Comparison of ENCODE assay signal across 6 cellular contexts in genomic region chr2:26331321-26331720, GRCh38. TPM values are rescaled to one million over a fixed set of nuclear protein-coding genes. Genes with fewer than 3 reads are reported as not detected.
DNase-seq lines count a peak whose midpoint lies in the region; ATAC-seq, FAIRE-seq and TF ChIP-seq lines count a peak whose summit lies in the region.
"Not testable (repeated sequence)": the region's sequence is repeated elsewhere in the genome, so short reads cannot be mapped to it uniquely, and the experiment has no call there.
"Had no signal": no experiment of that assay in that cellular context is flagged by ENCODE, and none has a peak within 500 bp of the region (broad histone marks: within the 10 kb centered on the region; RNA-seq: fewer than 3 reads in every experiment).

No MANE protein-coding gene starts in this region.

- not testable (repeated sequence) for H3K79me1 ChIP-seq in trophoblast cell (ENCODE audit: low read length)

- not testable (repeated sequence) for H4K91ac ChIP-seq in trophoblast cell (ENCODE audit: low read depth, low read length)

- H3K36me3 ChIP-seq in HepG2 (replicated peaks in 1 of 2; ENCODE audit: control insufficient read depth in 1 of 2, insufficient read depth in 2 of 2, low read length in 2 of 2); trophoblast cell (ENCODE audit: control insufficient read depth in 1 of 2, insufficient read depth in 2 of 2, low read length in 2 of 2): not testable (repeated sequence)

- CTCF ChIA-PET in HepG2 (lab: Yijun Ruan, JAX; ENCODE audit: low intra/inter-chr PET ratio, low total read pairs) = interaction anchor here (1.8 kb wide), 1 partner anchor 138 kb away, joined by 4 read pairs; no protein-coding TSS in a partner anchor

- H2AFZ ChIP-seq in HepG2 (ENCODE audit: low read length); trophoblast cell (ENCODE audit: insufficient read depth, low read length, poor library complexity): not testable (repeated sequence)

- not testable (repeated sequence) for H3K27me3 Mint-ChIP-seq in activated CD4-positive, alpha-beta T cell treated with anti-CD3 and anti-CD28 coated beads, Interleukin-2, amount 10 ng/mL, durations not matched to agents 24 days and 14 days

- not testable (repeated sequence) for DNase-seq in activated CD4-positive, alpha-beta T cell treated with anti-CD3 and anti-CD28 coated beads, Interleukin-2, amount 10 ng/mL, durations not matched to agents 24 days and 14 days; HepG2 (ENCODE audit: low spot score)
- DNase-seq in trophoblast cell = peak; percentile 39 to 42

- 48% methylated on average over 8 of the region's 8 CpGs for WGBS in HepG2 (ENCODE audit: low lambda C conversion rate)
- WGBS in trophoblast cell (ENCODE audit: extremely low coverage, insufficient coverage, insufficient read length) = no CpG with 5 or more reads among the region's 8 CpGs

- H3K9me3 Mint-ChIP-seq in activated CD4-positive, alpha-beta T cell treated with anti-CD3 and anti-CD28 coated beads, Interleukin-2, amount 10 ng/mL, durations not matched to agents 24 days and 14 days = not testable (repeated sequence)

- H3K9ac ChIP-seq in HepG2 (ENCODE audit: insufficient read depth, low read depth, low read length); trophoblast cell (ENCODE audit: low read length): not testable (repeated sequence)

- not testable (repeated sequence) for H3K9me3 ChIP-seq in HepG2 (ENCODE audit: low read length); trophoblast cell (ENCODE audit: insufficient read depth, low read depth, low read length)

- in situ Hi-C loops in HepG2 (cut with HindIII; ENCODE audit: extremely low pct_ligation_motif_present, low pct_unique_long_range_greater_than_20kb) = loop anchor here (5.0 to 25.0 kb wide), 2 partner anchors 94 to 344 kb away; partner anchors contain the start of gene KIF3C

- H3K27ac Mint-ChIP-seq in activated CD4-positive, alpha-beta T cell treated with anti-CD3 and anti-CD28 coated beads, Interleukin-2, amount 10 ng/mL, durations not matched to agents 24 days and 14 days = peak overlapping the region; percentile 25

- not testable (repeated sequence) for H4K12ac ChIP-seq in trophoblast cell (ENCODE audit: low read depth, low read length)

- not testable (repeated sequence) for TF ChIP-seq EP300 in HepG2 (IDR thresholded peaks at IDR 0.05; ENCODE audit: low read depth in 2 of 2, low read length in 2 of 2); HepG2 (CRISPR knock-in tag; IDR thresholded peaks at IDR 0.05; ENCODE audit: borderline replicate concordance)

- H2BK5ac ChIP-seq in trophoblast cell (ENCODE audit: low read depth, low read length, poor library complexity) = not testable (repeated sequence)

- BruUV-seq in HepG2 (replicated peaks; lab: Mats Ljungman, UMichigan) = not testable (repeated sequence)

- H2BK12ac ChIP-seq in trophoblast cell (ENCODE audit: low read length) = not testable (repeated sequence)

- intact Hi-C loops in activated CD4-positive, alpha-beta T cell treated with anti-CD3 and anti-CD28 coated beads, Interleukin-2, amount 10 ng/mL, durations not matched to agents 24 days and 14 days (cut with micrococcal nuclease) = loop anchor here (5.0 kb wide), 1 partner anchor 159 kb away; the partner anchor contains the start of gene GAREM2
- intact Hi-C loops in HepG2 (cut with micrococcal nuclease; ENCODE audit: unreplicated experiment) = loop anchor here (2.0 to 5.0 kb wide), 2 partner anchors 15 to 126 kb away; no protein-coding TSS in a partner anchor

- not testable (repeated sequence) for H3K4ac ChIP-seq in trophoblast cell (ENCODE audit: low read depth, low read length)

- not testable (repeated sequence) for H4K8ac ChIP-seq in trophoblast cell (ENCODE audit: low read depth, low read length)

- H3K79me2 ChIP-seq in HepG2 (ENCODE audit: insufficient read depth, low read length); trophoblast cell (ENCODE audit: control insufficient read depth, insufficient read depth, low read length, poor library complexity): not testable (repeated sequence)

- peaks cover 20% of the 10 kb centered on the region for H3K4me1 Mint-ChIP-seq in activated CD4-positive, alpha-beta T cell treated with anti-CD3 and anti-CD28 coated beads, Interleukin-2, amount 10 ng/mL, durations not matched to agents 24 days and 14 days

- H3K23ac ChIP-seq in trophoblast cell (ENCODE audit: low read length) = not testable (repeated sequence)

- not testable (repeated sequence) for H3K4me2 ChIP-seq in HepG2 (ENCODE audit: low read depth, low read length); trophoblast cell (ENCODE audit: low read length)

- not testable (repeated sequence) for H3K4me3 ChIP-seq in HepG2 (replicated peaks in 1 of 3; ENCODE audit: insufficient read depth in 1 of 3, low read depth in 2 of 3, low read length in 3 of 3); trophoblast cell (ENCODE audit: low read depth, low read length)

- TF ChIP-seq RAD21 in HepG2 (CRISPR knock-in tag; IDR thresholded peaks at IDR 0.05) = not testable (repeated sequence)

- not testable (repeated sequence) for H3K27ac ChIP-seq in HepG2 (ENCODE audit: extremely low read length, insufficient read depth, low read length); trophoblast cell (ENCODE audit: low read depth, low read length)

- FAIRE-seq in HepG2 (lab: Jason Lieb, UNC) = not testable (repeated sequence)

- H3K27me3 ChIP-seq in HepG2 (ENCODE audit: control insufficient read depth in 1 of 2, insufficient read depth in 2 of 2, low read length in 2 of 2); trophoblast cell (ENCODE audit: insufficient read depth, low read length): not testable (repeated sequence)

- TF ChIP-seq POLR2A in HepG2 (IDR thresholded peaks at IDR 0.05; ENCODE audit: insufficient read depth in 1 of 2, low read depth in 2 of 2, low read length in 2 of 2) = not testable (repeated sequence)

- not testable (repeated sequence) for TF ChIP-seq CTCF in HepG2 (CRISPR knock-in tag; IDR thresholded peaks at IDR 0.05)

- POLR2A ChIA-PET in HepG2 (lab: Yijun Ruan, JAX) = interaction anchor here (1.4 kb wide), 1 partner anchor 15 kb away, joined by 7 read pairs; the partner anchor contains the start of gene SELENOI

- H3K36me3 Mint-ChIP-seq in activated CD4-positive, alpha-beta T cell treated with anti-CD3 and anti-CD28 coated beads, Interleukin-2, amount 10 ng/mL, durations not matched to agents 24 days and 14 days (ENCODE audit: low read depth) = not testable (repeated sequence)

- not testable (repeated sequence) for H3K18ac ChIP-seq in trophoblast cell (ENCODE audit: low read length)

- H2AK5ac ChIP-seq in trophoblast cell (ENCODE audit: low read length) = not testable (repeated sequence)

- H3K4me3 Mint-ChIP-seq in activated CD4-positive, alpha-beta T cell treated with anti-CD3 and anti-CD28 coated beads, Interleukin-2, amount 10 ng/mL, durations not matched to agents 24 days and 14 days = not testable (repeated sequence)

- peaks cover 30% of the 10 kb centered on the region for H3K4me1 ChIP-seq in HepG2 (ENCODE audit: insufficient read depth, low read length)
- not testable (repeated sequence) for H3K4me1 ChIP-seq in trophoblast cell (ENCODE audit: control insufficient read depth in 1 of 2, insufficient read depth in 2 of 2, low read length in 2 of 2)

- not testable (repeated sequence) for ATAC-seq in HepG2

- H2BK120ac ChIP-seq in trophoblast cell (ENCODE audit: insufficient read depth, low read length, poor library complexity) = not testable (repeated sequence)

- H3K14ac ChIP-seq in trophoblast cell (ENCODE audit: low read length) = not testable (repeated sequence)

- not testable (repeated sequence) for H4K20me1 ChIP-seq in HepG2 (ENCODE audit: insufficient read depth, low read length)

RNA-seq across cellular contexts. Expression of gene SELENOI, which starts 14.6 kb away (rescaled TPM):
- total RNA-seq in activated CD4-positive, alpha-beta T cell treated with anti-CD3 and anti-CD28 coated beads, Interleukin-2, amount 10 ng/mL, durations not matched to agents 24 days and 14 days = 63.7 and 68.8 TPM in 2 replicates
- total RNA-seq in HepG2 (2016; rRNA removed; fragmentation: Illumina TruSeq; extraction: Trizol) = 60.3 and 66.0 TPM in 2 replicates
- total RNA-seq in HepG2 (2016; cell fraction: cytosol; rRNA removed; fragmentation: Illumina TruSeq; extraction: Trizol; ENCODE audit: low read depth) = 53.2 and 61.0 TPM in 2 replicates
- 59.1 and 65.9 TPM in 2 replicates for total RNA-seq in HepG2 (2016; cell fraction: insoluble cytoplasmic fraction; rRNA removed; fragmentation: Illumina TruSeq; extraction: Trizol)
- total RNA-seq in HepG2 (2016; cell fraction: membrane; rRNA removed; fragmentation: Illumina TruSeq; extraction: Trizol) = 17.7 and 19.5 TPM in 2 replicates
- total RNA-seq in HepG2 (2016; cell fraction: nucleus; rRNA removed; fragmentation: Illumina TruSeq; extraction: Trizol) = 79.5 and 91.4 TPM in 2 replicates
- polyA plus RNA-seq in HepG2 (2011; rRNA removed) = 26.2 and 27.7 TPM in 2 replicates
- 23.3 and 35.2 TPM in 2 replicates for polyA plus RNA-seq in HepG2 (2011; cell fraction: cytosol; rRNA removed)
- polyA plus RNA-seq in HepG2 (2011; cell fraction: nucleus; rRNA removed) = 15.9 and 18.6 TPM in 2 replicates
- polyA plus RNA-seq in HepG2 (2012) = 33.8 and 36.9 TPM in 2 replicates
- 1.9 and 2.2 TPM in 2 replicates for polyA plus RNA-seq in HepG2 (2016; cell fraction: cytosol; fragmentation: Illumina TruSeq; extraction: Trizol; ENCODE audit: low read depth)
- polyA plus RNA-seq in HepG2 (2016; cell fraction: insoluble cytoplasmic fraction; fragmentation: Illumina TruSeq; extraction: Trizol; ENCODE audit: low read depth) = 20.1 and 21.1 TPM in 2 replicates
- 3.3 and 5.0 TPM in 2 replicates for polyA plus RNA-seq in HepG2 (2016; cell fraction: membrane; fragmentation: Illumina TruSeq; extraction: Trizol; ENCODE audit: low read depth)
- 53.9 and 54.9 TPM in 2 replicates for polyA plus RNA-seq in HepG2 (2016; cell fraction: nucleus; fragmentation: Illumina TruSeq; extraction: Trizol; ENCODE audit: insufficient read depth, low read depth)
- 296 and 353 TPM in 2 replicates for polyA minus RNA-seq in HepG2 (2011; rRNA and poly(A)+ RNA removed; ENCODE audit: low replicate concordance)
- 42.8 and 47.8 TPM in 2 replicates for polyA minus RNA-seq in HepG2 (2011; cell fraction: cytosol; rRNA and poly(A)+ RNA removed)
- 103 and 112 TPM in 2 replicates for polyA minus RNA-seq in HepG2 (2011; cell fraction: nucleus; rRNA and poly(A)+ RNA removed)
- polyA plus RNA-seq in trophoblast cell (2013) = 13.7 and 14.1 TPM in 2 replicates

RNA-seq across cellular contexts. Expression of gene ADGRF3, which starts 15.3 kb away (rescaled TPM):
- 3.4 and 3.5 TPM in 2 replicates for total RNA-seq in activated CD4-positive, alpha-beta T cell treated with anti-CD3 and anti-CD28 coated beads, Interleukin-2, amount 10 ng/mL, durations not matched to agents 24 days and 14 days
- total RNA-seq in HepG2 (2016; rRNA removed; fragmentation: Illumina TruSeq; extraction: Trizol) = 0.14 and 0.40 TPM in 2 replicates
- total RNA-seq in HepG2 (2016; cell fraction: cytosol; rRNA removed; fragmentation: Illumina TruSeq; extraction: Trizol; ENCODE audit: low read depth) = not detected in 2 replicates
- 0.06 and 0.19 TPM in 2 replicates for total RNA-seq in HepG2 (2016; cell fraction: insoluble cytoplasmic fraction; rRNA removed; fragmentation: Illumina TruSeq; extraction: Trizol)
- total RNA-seq in HepG2 (2016; cell fraction: membrane; rRNA removed; fragmentation: Illumina TruSeq; extraction: Trizol) = 0.17 and 0.34 TPM in 2 replicates
- total RNA-seq in HepG2 (2016; cell fraction: nucleus; rRNA removed; fragmentation: Illumina TruSeq; extraction: Trizol) = 0.37 and 0.41 TPM in 2 replicates
- 1.5 TPM in 2 replicates for polyA plus RNA-seq in HepG2 (2011; rRNA removed)
- 0.45 and 0.46 TPM in 2 replicates for polyA plus RNA-seq in HepG2 (2011; cell fraction: cytosol; rRNA removed)
- polyA plus RNA-seq in HepG2 (2011; cell fraction: nucleus; rRNA removed) = 6.4 and 6.8 TPM in 2 replicates
- polyA plus RNA-seq in HepG2 (2012) = 1.1 and 1.5 TPM in 2 replicates
- not detected in 2 replicates for polyA plus RNA-seq in HepG2 (2016; cell fraction: cytosol; fragmentation: Illumina TruSeq; extraction: Trizol; ENCODE audit: low read depth)
- polyA plus RNA-seq in HepG2 (2016; cell fraction: insoluble cytoplasmic fraction; fragmentation: Illumina TruSeq; extraction: Trizol; ENCODE audit: low read depth) = 0.13 and 0.63 TPM in 2 replicates
- 0.09 and 0.24 TPM in 2 replicates for polyA plus RNA-seq in HepG2 (2016; cell fraction: membrane; fragmentation: Illumina TruSeq; extraction: Trizol; ENCODE audit: low read depth)
- polyA plus RNA-seq in HepG2 (2016; cell fraction: nucleus; fragmentation: Illumina TruSeq; extraction: Trizol; ENCODE audit: insufficient read depth, low read depth) = 0.79 and 0.93 TPM in 2 replicates
- polyA minus RNA-seq in HepG2 (2011; rRNA and poly(A)+ RNA removed; ENCODE audit: low replicate concordance) = 0.98 and 2.5 TPM in 2 replicates
- 0.59 TPM in 1 of 2 replicates, not detected in the other for polyA minus RNA-seq in HepG2 (2011; cell fraction: cytosol; rRNA and poly(A)+ RNA removed)
- 0.90 and 1.4 TPM in 2 replicates for polyA minus RNA-seq in HepG2 (2011; cell fraction: nucleus; rRNA and poly(A)+ RNA removed)
- polyA plus RNA-seq in trophoblast cell (2013) = 0.01 and 0.03 TPM in 2 replicates
- total RNA-seq: Daoy had no signal
- polyA plus RNA-seq: AG04450, CD14-positive monocyte had no signal
